Comparison of ENCODE assay signal across 12 cellular contexts in genomic region chr1:114113801-114114750, GRCh38. TPM values are rescaled to one million over a fixed set of nuclear protein-coding genes. Genes with fewer than 3 reads are reported as not detected.
A peak's percentile ranks its signal among the peaks of the same experiment; 100 is the strongest.
DNase-seq lines count a peak whose midpoint lies in the region; ATAC-seq and TF ChIP-seq lines count a peak whose summit lies in the region.
"Had no signal": no experiment of that assay in that cellular context is flagged by ENCODE, and none has a peak within 500 bp of the region (broad histone marks: within the 10 kb centered on the region; RNA-seq: fewer than 3 reads in every experiment).

No MANE protein-coding gene starts in this region.

- peaks cover 24% of the 10 kb centered on the region for H3K4me1 Mint-ChIP-seq in neural progenitor cell

- peak overlapping the region; percentile 5 for H3K27ac Mint-ChIP-seq in neural progenitor cell

- H3K27ac ChIP-seq in cingulate gyrus (ENCODE audit: low read depth, low read length) (peak overlapping the region; percentile 24), neural progenitor cell (no peak overlapping the region), ovary (no peak overlapping the region)

- H3K4me1 ChIP-seq in neural progenitor cell (peaks cover 8% of the 10 kb centered on the region), ovary (ENCODE audit: insufficient read depth) (no peaks in the 10 kb centered on the region)

- peaks cover 3% of the 10 kb centered on the region for H3F3A ChIP-seq in neural progenitor cell (ENCODE audit: low read depth)

- no peaks in the 10 kb centered on the region for H4K20me1 ChIP-seq in neural progenitor cell (ENCODE audit: low read depth)

- WGBS in ovary, 3 donors = 80 to 83% (median 81%) methylated on average over 13 of the region's 13 CpGs

- TF ChIP-seq POLR2A in ovary (IDR thresholded peaks at IDR 0.05) = no peak

- no peak overlapping the region for H3K4me2 ChIP-seq in neural progenitor cell

- TF ChIP-seq CTCF in neural progenitor cell (IDR thresholded peaks at IDR 0.05) = no peak
- TF ChIP-seq CTCF in ovary (IDR thresholded peaks at IDR 0.05) = no peak

- peak; percentile 18 for DNase-seq in HCEC 1CT
- peak; percentile 71 for DNase-seq in NCI-H510A treated with DMSO at 0.1 percent for 48 hours (lab: John Stamatoyannopoulos, UW)
- no peak for DNase-seq in neural progenitor cell (ENCODE audit: low spot score)
- no peak for DNase-seq in AG08395 (ENCODE audit: low spot score)
- no peak for DNase-seq in occipital lobe (lab: John Stamatoyannopoulos, UW)
- DNase-seq in ovary = no peak
- DNase-seq: activated naive CD4-positive, alpha-beta T cell treated with anti-CD3 and anti-CD28 coated beads, Interleukin-2, amount 50 U/mL, for 16 hours; H7; Kasumi-1 had no signal

- no peaks in the 10 kb centered on the region for H3K36me3 ChIP-seq in neural progenitor cell
- H3K36me3 ChIP-seq in ovary = no peaks in the 10 kb centered on the region

- H3K9me3 Mint-ChIP-seq in neural progenitor cell = no peaks in the 10 kb centered on the region
- H3K9me3 Mint-ChIP-seq: T-helper 1 cell treated with Interleukin-12 subunit alpha and Interleukin-12 subunit beta and Interleukin-4 antibody, amounts not matched to agents 30 μg/mL and 1 μg/mL, for 36 hours had no signal

- H3K27me3 ChIP-seq in neural progenitor cell = no peaks in the 10 kb centered on the region
- no peaks in the 10 kb centered on the region for H3K27me3 ChIP-seq in ovary

- H3K4me3 ChIP-seq in neural progenitor cell (no peak overlapping the region), ovary (no peak overlapping the region)

- H3K79me2 ChIP-seq in neural progenitor cell (ENCODE audit: low read depth) = no peaks in the 10 kb centered on the region

- intact Hi-C loops in ovary (cut with DNase I) = no loop called here

- TF ChIP-seq EP300 in ovary (IDR thresholded peaks at IDR 0.05) = no peak

- no peak overlapping the region for H3K9ac ChIP-seq in neural progenitor cell

- H3K27me3 Mint-ChIP-seq in neural progenitor cell (ENCODE audit: insufficient read depth, low read depth) = peaks cover 7% of the 10 kb centered on the region

- H2AFZ ChIP-seq in neural progenitor cell (replicated peaks) = no peak overlapping the region

- H3K9me3 ChIP-seq in neural progenitor cell (ENCODE audit: low read depth) (no peaks in the 10 kb centered on the region), ovary (no peaks in the 10 kb centered on the region)

- no peak overlapping the region for H3K4me3 Mint-ChIP-seq in neural progenitor cell
- H3K4me3 Mint-ChIP-seq: T-helper 1 cell treated with Interleukin-12 subunit alpha and Interleukin-12 subunit beta and Interleukin-4 antibody, amounts not matched to agents 30 μg/mL and 1 μg/mL, for 36 hours had no signal

- ATAC-seq in SK-N-SH treated with all-trans-retinoic acid at 6 μM for 48 hours = no peak

- H3K36me3 Mint-ChIP-seq in neural progenitor cell = peaks cover 5% of the 10 kb centered on the region

TF ChIP-seq in SK-N-SH treated with all-trans-retinoic acid at 6 μM for 48 hours, 23 proteins besides CTCF, POLR2A, EP300 and RAD21:
- TF ChIP-seq ZFP30 (CRISPR knock-in tag; IDR thresholded peaks at IDR 0.05) (no peak), ZNF8 (CRISPR knock-in tag; IDR thresholded peaks at IDR 0.05) (no peak), ESRRG (CRISPR knock-in tag; IDR thresholded peaks at IDR 0.05) (no peak), ZC3H10 (CRISPR knock-in tag; IDR thresholded peaks at IDR 0.05) (no peak), BACH2 (CRISPR knock-in tag; IDR thresholded peaks at IDR 0.05; ENCODE audit: borderline replicate concordance) (no peak), TSHZ2 (CRISPR knock-in tag; IDR thresholded peaks at IDR 0.05) (no peak), RARB (CRISPR knock-in tag; IDR thresholded peaks at IDR 0.05) (no peak), SNAI2 (CRISPR knock-in tag; IDR thresholded peaks at IDR 0.05) (no peak), TCF4 (CRISPR knock-in tag; IDR thresholded peaks at IDR 0.05; ENCODE audit: borderline replicate concordance) (no peak), ZNF565 (CRISPR knock-in tag; conservative IDR thresholded peaks at IDR 0.05; ENCODE audit: low read depth) (no peak), ARNTL (CRISPR knock-in tag; IDR thresholded peaks at IDR 0.05; ENCODE audit: borderline replicate concordance, low read depth) (no peak), ZFP3 (CRISPR knock-in tag; IDR thresholded peaks at IDR 0.05) (no peak), ISL1 (CRISPR knock-in tag; IDR thresholded peaks at IDR 0.05) (no peak), CSRNP3 (CRISPR knock-in tag; IDR thresholded peaks at IDR 0.05) (no peak)
- TF ChIP-seq, protein P1, sequence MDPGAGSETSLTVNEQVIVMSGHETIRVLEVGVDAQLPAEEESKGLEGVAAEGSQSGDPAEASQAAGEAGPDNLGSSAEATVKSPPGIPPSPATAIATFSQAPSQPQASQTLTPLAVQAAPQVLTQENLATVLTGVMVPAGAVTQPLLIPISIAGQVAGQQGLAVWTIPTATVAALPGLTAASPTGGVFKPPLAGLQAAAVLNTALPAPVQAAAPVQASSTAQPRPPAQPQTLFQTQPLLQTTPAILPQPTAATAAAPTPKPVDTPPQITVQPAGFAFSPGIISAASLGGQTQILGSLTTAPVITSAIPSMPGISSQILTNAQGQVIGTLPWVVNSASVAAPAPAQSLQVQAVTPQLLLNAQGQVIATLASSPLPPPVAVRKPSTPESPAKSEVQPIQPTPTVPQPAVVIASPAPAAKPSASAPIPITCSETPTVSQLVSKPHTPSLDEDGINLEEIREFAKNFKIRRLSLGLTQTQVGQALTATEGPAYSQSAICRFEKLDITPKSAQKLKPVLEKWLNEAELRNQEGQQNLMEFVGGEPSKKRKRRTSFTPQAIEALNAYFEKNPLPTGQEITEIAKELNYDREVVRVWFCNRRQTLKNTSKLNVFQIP (CRISPR knock-in tag; IDR thresholded peaks at IDR 0.05; ENCODE audit: borderline replicate concordance, low read depth) = no peak

RNA-seq across cellular contexts. Expression of gene SYT6, which starts 39.6 kb away (rescaled TPM):
- total RNA-seq in neural progenitor cell (ENCODE audit: low replicate concordance) (8.1 and 13.6 TPM in 2 replicates), occipital lobe (7.3 TPM), ovary (1 to 10 TPM in 1 of 7 donors, under 1 TPM in 6; 0.13 to 2.2 (median 0.36) TPM)
- polyA plus RNA-seq in ovary = under 1 TPM; 0.13 to 0.35 TPM

Comparison
In these comparisons a context has a peak if more than half of its experiments do, and no peak if none do; other contexts are left out.
1. DNase-seq: peak in HCEC 1CT (single experiment) and NCI-H510A treated with DMSO at 0.1 percent for 48 hours (single experiment); none in neural progenitor cell (single experiment), AG08395 (single experiment), occipital lobe (single experiment) and ovary (0 of 5).